In the genomic region with DNA sequence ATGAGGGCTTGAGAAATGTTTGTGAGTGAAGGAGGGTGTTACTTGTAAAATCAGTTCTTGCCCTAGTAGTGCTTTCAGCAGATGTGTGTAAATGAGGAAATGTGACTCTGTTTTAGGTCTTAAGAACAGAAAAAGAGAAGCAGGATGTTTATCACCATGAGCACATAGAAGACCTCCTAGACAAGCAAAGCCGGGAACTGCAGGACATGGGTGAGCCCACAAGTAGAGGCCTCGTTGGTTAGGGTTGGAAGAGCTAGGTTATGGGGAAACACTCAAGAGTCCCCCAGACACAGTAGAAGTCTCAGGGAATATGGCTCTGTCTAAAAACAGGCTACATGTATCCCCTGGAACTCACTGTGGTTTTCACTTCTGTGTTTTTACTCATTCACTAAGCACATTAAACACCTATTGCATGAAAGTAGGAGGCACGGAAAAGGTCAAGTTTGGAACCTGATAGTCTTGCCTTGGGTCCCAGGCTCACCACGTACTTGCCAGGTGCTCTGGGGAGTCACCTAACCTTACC, we compare ENCODE assay signal across 1 cellular context.
TF ChIP-seq lines count a peak whose summit lies in the region.

No MANE protein-coding gene starts in this region.

TF ChIP-seq in GM12878, 131 proteins besides CTCF, POLR2A, EP300 and RAD21 (continued from another document and continues in another):
- TF ChIP-seq, protein P1, sequence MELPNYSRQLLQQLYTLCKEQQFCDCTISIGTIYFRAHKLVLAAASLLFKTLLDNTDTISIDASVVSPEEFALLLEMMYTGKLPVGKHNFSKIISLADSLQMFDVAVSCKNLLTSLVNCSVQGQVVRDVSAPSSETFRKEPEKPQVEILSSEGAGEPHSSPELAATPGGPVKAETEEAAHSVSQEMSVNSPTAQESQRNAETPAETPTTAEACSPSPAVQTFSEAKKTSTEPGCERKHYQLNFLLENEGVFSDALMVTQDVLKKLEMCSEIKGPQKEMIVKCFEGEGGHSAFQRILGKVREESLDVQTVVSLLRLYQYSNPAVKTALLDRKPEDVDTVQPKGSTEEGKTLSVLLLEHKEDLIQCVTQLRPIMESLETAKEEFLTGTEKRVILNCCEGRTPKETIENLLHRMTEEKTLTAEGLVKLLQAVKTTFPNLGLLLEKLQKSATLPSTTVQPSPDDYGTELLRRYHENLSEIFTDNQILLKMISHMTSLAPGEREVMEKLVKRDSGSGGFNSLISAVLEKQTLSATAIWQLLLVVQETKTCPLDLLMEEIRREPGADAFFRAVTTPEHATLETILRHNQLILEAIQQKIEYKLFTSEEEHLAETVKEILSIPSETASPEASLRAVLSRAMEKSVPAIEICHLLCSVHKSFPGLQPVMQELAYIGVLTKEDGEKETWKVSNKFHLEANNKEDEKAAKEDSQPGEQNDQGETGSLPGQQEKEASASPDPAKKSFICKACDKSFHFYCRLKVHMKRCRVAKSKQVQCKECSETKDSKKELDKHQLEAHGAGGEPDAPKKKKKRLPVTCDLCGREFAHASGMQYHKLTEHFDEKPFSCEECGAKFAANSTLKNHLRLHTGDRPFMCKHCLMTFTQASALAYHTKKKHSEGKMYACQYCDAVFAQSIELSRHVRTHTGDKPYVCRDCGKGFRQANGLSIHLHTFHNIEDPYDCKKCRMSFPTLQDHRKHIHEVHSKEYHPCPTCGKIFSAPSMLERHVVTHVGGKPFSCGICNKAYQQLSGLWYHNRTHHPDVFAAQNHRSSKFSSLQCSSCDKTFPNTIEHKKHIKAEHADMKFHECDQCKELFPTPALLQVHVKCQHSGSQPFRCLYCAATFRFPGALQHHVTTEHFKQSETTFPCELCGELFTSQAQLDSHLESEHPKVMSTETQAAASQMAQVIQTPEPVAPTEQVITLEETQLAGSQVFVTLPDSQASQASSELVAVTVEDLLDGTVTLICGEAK (IDR thresholded peaks at IDR 0.05; ENCODE audit: borderline replicate concordance), result no peak
- TF ChIP-seq YBX1 (IDR thresholded peaks at IDR 0.05) (no peak), CREB1 (IDR thresholded peaks at IDR 0.05; ENCODE audit: low read depth) (no peak), SMC3 (IDR thresholded peaks at IDR 0.05; ENCODE audit: borderline replicate concordance, low read length) (no peak), BHLHE40 (IDR thresholded peaks at IDR 0.05; ENCODE audit: borderline replicate concordance in 1 of 2, low read depth in 2 of 2, low read length in 1 of 2) (no peak), JUNB (IDR thresholded peaks at IDR 0.05) (no peak; the same call in 1 of the 2 replicates), SMARCA5 (IDR thresholded peaks at IDR 0.05) (peak; percentile 90; the same call in 1 of the 2 replicates), TCF7 (IDR thresholded peaks at IDR 0.05; ENCODE audit: borderline replicate concordance) (no peak), WRNIP1 (IDR thresholded peaks at IDR 0.05; ENCODE audit: borderline replicate concordance, low read depth, low read length) (no peak), YY1 (IDR thresholded peaks at IDR 0.05; ENCODE audit: low read depth, low read length) (no peak), FOXK2 (IDR thresholded peaks at IDR 0.05) (no peak), ZSCAN29 (IDR thresholded peaks at IDR 0.05) (no peak), CHD4 (IDR thresholded peaks at IDR 0.05) (no peak), KAT2A (conservative IDR thresholded peaks at IDR 0.05; ENCODE audit: control insufficient read depth, low read depth, low read length) (no peak), NFIC (IDR thresholded peaks at IDR 0.05; ENCODE audit: low read depth, low read length) (no peak; the same call in 1 of the 2 replicates), HDGF (IDR thresholded peaks at IDR 0.05) (no peak), RB1 (IDR thresholded peaks at IDR 0.05; ENCODE audit: borderline replicate concordance) (no peak), MYB (IDR thresholded peaks at IDR 0.05; ENCODE audit: borderline replicate concordance, low read depth, low read length) (no peak), PAX5 (IDR thresholded peaks at IDR 0.05; ENCODE audit: borderline replicate concordance, low read depth, low read length) (peak; percentile 38; the same call in 1 of the 2 replicates), FOXM1 (IDR thresholded peaks at IDR 0.05; ENCODE audit: low read depth, low read length) (no peak), TCF3 (IDR thresholded peaks at IDR 0.05; ENCODE audit: borderline replicate concordance, insufficient read depth, low read depth, low read length) (0 out of 2 replicates have a peak, but pooled peaks have one; percentile 13), CREM (IDR thresholded peaks at IDR 0.05; ENCODE audit: low read depth) (peak; percentile 14; the same call in 1 of the 2 replicates), ZNF622 (IDR thresholded peaks at IDR 0.05) (no peak)
- TF ChIP-seq, protein P2, sequence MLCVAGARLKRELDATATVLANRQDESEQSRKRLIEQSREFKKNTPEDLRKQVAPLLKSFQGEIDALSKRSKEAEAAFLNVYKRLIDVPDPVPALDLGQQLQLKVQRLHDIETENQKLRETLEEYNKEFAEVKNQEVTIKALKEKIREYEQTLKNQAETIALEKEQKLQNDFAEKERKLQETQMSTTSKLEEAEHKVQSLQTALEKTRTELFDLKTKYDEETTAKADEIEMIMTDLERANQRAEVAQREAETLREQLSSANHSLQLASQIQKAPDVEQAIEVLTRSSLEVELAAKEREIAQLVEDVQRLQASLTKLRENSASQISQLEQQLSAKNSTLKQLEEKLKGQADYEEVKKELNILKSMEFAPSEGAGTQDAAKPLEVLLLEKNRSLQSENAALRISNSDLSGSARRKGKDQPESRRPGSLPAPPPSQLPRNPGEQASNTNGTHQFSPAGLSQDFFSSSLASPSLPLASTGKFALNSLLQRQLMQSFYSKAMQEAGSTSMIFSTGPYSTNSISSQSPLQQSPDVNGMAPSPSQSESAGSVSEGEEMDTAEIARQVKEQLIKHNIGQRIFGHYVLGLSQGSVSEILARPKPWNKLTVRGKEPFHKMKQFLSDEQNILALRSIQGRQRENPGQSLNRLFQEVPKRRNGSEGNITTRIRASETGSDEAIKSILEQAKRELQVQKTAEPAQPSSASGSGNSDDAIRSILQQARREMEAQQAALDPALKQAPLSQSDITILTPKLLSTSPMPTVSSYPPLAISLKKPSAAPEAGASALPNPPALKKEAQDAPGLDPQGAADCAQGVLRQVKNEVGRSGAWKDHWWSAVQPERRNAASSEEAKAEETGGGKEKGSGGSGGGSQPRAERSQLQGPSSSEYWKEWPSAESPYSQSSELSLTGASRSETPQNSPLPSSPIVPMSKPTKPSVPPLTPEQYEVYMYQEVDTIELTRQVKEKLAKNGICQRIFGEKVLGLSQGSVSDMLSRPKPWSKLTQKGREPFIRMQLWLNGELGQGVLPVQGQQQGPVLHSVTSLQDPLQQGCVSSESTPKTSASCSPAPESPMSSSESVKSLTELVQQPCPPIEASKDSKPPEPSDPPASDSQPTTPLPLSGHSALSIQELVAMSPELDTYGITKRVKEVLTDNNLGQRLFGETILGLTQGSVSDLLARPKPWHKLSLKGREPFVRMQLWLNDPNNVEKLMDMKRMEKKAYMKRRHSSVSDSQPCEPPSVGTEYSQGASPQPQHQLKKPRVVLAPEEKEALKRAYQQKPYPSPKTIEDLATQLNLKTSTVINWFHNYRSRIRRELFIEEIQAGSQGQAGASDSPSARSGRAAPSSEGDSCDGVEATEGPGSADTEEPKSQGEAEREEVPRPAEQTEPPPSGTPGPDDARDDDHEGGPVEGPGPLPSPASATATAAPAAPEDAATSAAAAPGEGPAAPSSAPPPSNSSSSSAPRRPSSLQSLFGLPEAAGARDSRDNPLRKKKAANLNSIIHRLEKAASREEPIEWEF (IDR thresholded peaks at IDR 0.05; ENCODE audit: insufficient replicate concordance, low read depth, low read length), result no peak
- TF ChIP-seq, protein P3, sequence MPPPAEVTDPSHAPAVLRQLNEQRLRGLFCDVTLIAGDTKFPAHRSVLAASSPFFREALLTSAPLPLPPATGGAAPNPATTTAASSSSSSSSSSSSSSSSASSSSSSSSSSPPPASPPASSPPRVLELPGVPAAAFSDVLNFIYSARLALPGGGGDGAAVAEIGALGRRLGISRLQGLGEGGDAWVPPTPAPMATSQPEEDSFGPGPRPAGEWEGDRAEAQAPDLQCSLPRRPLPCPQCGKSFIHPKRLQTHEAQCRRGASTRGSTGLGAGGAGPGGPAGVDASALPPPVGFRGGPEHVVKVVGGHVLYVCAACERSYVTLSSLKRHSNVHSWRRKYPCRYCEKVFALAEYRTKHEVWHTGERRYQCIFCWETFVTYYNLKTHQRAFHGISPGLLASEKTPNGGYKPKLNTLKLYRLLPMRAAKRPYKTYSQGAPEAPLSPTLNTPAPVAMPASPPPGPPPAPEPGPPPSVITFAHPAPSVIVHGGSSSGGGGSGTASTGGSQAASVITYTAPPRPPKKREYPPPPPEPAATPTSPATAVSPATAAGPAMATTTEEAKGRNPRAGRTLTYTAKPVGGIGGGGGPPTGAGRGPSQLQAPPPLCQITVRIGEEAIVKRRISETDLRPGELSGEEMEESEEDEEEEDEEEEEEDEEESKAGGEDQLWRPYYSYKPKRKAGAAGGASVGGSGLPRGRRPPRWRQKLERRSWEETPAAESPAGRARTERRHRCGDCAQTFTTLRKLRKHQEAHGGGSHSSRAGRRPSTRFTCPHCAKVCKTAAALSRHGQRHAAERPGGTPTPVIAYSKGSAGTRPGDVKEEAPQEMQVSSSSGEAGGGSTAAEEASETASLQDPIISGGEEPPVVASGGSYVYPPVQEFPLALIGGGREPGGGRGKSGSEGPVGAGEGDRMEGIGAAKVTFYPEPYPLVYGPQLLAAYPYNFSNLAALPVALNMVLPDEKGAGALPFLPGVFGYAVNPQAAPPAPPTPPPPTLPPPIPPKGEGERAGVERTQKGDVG (CRISPR knock-in tag; IDR thresholded peaks at IDR 0.05), result no peak
- TF ChIP-seq, protein P4, sequence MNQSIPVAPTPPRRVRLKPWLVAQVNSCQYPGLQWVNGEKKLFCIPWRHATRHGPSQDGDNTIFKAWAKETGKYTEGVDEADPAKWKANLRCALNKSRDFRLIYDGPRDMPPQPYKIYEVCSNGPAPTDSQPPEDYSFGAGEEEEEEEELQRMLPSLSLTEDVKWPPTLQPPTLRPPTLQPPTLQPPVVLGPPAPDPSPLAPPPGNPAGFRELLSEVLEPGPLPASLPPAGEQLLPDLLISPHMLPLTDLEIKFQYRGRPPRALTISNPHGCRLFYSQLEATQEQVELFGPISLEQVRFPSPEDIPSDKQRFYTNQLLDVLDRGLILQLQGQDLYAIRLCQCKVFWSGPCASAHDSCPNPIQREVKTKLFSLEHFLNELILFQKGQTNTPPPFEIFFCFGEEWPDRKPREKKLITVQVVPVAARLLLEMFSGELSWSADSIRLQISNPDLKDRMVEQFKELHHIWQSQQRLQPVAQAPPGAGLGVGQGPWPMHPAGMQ (IDR thresholded peaks at IDR 0.05; ENCODE audit: borderline replicate concordance), result no peak
- TF ChIP-seq, protein P5, sequence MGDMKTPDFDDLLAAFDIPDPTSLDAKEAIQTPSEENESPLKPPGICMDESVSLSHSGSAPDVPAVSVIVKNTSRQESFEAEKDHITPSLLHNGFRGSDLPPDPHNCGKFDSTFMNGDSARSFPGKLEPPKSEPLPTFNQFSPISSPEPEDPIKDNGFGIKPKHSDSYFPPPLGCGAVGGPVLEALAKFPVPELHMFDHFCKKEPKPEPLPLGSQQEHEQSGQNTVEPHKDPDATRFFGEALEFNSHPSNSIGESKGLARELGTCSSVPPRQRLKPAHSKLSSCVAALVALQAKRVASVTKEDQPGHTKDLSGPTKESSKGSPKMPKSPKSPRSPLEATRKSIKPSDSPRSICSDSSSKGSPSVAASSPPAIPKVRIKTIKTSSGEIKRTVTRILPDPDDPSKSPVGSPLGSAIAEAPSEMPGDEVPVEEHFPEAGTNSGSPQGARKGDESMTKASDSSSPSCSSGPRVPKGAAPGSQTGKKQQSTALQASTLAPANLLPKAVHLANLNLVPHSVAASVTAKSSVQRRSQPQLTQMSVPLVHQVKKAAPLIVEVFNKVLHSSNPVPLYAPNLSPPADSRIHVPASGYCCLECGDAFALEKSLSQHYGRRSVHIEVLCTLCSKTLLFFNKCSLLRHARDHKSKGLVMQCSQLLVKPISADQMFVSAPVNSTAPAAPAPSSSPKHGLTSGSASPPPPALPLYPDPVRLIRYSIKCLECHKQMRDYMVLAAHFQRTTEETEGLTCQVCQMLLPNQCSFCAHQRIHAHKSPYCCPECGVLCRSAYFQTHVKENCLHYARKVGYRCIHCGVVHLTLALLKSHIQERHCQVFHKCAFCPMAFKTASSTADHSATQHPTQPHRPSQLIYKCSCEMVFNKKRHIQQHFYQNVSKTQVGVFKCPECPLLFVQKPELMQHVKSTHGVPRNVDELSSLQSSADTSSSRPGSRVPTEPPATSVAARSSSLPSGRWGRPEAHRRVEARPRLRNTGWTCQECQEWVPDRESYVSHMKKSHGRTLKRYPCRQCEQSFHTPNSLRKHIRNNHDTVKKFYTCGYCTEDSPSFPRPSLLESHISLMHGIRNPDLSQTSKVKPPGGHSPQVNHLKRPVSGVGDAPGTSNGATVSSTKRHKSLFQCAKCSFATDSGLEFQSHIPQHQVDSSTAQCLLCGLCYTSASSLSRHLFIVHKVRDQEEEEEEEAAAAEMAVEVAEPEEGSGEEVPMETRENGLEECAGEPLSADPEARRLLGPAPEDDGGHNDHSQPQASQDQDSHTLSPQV (IDR thresholded peaks at IDR 0.05), result no peak
- TF ChIP-seq, protein P6, sequence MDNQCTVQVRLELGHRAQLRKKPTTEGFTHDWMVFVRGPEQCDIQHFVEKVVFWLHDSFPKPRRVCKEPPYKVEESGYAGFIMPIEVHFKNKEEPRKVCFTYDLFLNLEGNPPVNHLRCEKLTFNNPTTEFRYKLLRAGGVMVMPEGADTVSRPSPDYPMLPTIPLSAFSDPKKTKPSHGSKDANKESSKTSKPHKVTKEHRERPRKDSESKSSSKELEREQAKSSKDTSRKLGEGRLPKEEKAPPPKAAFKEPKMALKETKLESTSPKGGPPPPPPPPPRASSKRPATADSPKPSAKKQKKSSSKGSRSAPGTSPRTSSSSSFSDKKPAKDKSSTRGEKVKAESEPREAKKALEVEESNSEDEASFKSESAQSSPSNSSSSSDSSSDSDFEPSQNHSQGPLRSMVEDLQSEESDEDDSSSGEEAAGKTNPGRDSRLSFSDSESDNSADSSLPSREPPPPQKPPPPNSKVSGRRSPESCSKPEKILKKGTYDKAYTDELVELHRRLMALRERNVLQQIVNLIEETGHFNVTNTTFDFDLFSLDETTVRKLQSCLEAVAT (IDR thresholded peaks at IDR 0.05), result 0 out of 2 replicates have a peak, but pooled peaks have one; percentile 23
- TF ChIP-seq, protein P7, sequence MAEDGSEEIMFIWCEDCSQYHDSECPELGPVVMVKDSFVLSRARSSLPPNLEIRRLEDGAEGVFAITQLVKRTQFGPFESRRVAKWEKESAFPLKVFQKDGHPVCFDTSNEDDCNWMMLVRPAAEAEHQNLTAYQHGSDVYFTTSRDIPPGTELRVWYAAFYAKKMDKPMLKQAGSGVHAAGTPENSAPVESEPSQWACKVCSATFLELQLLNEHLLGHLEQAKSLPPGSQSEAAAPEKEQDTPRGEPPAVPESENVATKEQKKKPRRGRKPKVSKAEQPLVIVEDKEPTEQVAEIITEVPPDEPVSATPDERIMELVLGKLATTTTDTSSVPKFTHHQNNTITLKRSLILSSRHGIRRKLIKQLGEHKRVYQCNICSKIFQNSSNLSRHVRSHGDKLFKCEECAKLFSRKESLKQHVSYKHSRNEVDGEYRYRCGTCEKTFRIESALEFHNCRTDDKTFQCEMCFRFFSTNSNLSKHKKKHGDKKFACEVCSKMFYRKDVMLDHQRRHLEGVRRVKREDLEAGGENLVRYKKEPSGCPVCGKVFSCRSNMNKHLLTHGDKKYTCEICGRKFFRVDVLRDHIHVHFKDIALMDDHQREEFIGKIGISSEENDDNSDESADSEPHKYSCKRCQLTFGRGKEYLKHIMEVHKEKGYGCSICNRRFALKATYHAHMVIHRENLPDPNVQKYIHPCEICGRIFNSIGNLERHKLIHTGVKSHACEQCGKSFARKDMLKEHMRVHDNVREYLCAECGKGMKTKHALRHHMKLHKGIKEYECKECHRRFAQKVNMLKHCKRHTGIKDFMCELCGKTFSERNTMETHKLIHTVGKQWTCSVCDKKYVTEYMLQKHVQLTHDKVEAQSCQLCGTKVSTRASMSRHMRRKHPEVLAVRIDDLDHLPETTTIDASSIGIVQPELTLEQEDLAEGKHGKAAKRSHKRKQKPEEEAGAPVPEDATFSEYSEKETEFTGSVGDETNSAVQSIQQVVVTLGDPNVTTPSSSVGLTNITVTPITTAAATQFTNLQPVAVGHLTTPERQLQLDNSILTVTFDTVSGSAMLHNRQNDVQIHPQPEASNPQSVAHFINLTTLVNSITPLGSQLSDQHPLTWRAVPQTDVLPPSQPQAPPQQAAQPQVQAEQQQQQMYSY (CRISPR knock-in tag; IDR thresholded peaks at IDR 0.05), result no peak
